Comparison of ENCODE assay signal across 18 cellular contexts in genomic region chr20:11979306-11980128, GRCh38.
DNase-seq lines count a peak whose midpoint lies in the region; ATAC-seq, FAIRE-seq and TF ChIP-seq lines count a peak whose summit lies in the region.
"Had no signal": no experiment of that assay in that cellular context is flagged by ENCODE, and none has a peak within 500 bp of the region (broad histone marks: within the 10 kb centered on the region; RNA-seq: fewer than 3 reads in every experiment).

No MANE protein-coding gene starts in this region.

- RAD21 ChIA-PET in GM12878 (lab: Charles Lee; ENCODE audit: unreplicated experiment) = interaction anchor here (1.2 kb wide), 1 partner anchor 30 kb away, joined by 3 read pairs; no protein-coding TSS in a partner anchor

- TF ChIP-seq POLR2A in GM12878 (IDR thresholded peaks at IDR 0.05; ENCODE audit: low read depth, low read length) (no peak), GM12891 (IDR thresholded peaks at IDR 0.05; ENCODE audit: low read depth, low read length) (no peak)

- TF ChIP-seq EP300 in GM12878 (IDR thresholded peaks at IDR 0.05; ENCODE audit: borderline replicate concordance in 1 of 2, control insufficient read depth in 1 of 2, low read depth in 2 of 2, low read length in 2 of 2) = no peak

- H3K4me2 ChIP-seq in GM12878 (ENCODE audit: control insufficient read depth, insufficient read depth) = no peak overlapping the region

- no TSS peak for BruUV-seq in GM12878 (replicated peaks; lab: Mats Ljungman, UMichigan)

- H3K36me3 ChIP-seq in GM12878 (ENCODE audit: control insufficient read depth in 2 of 2, insufficient read depth in 2 of 2, low read length in 1 of 2) = no peaks in the 10 kb centered on the region
- H3K36me3 ChIP-seq: heart left ventricle, SJCRH30 had no signal

- peak; percentile 21 for DNase-seq in GM10266 (ENCODE audit: extremely low spot score)
- DNase-seq in GM12878 (ENCODE audit: low read depth, low spot score) = peak; percentile 12
- DNase-seq in GM12891 (ENCODE audit: insufficient read length, low spot score) = no peak
- no peak for DNase-seq in UCSD-AML1 (lab: John Stamatoyannopoulos, UW; ENCODE audit: unreplicated experiment)
- DNase-seq in retina = no peak
- DNase-seq in HPDE6-E6E7 (ENCODE audit: extremely low spot score) = no peak
- DNase-seq: activated CD4-positive, alpha-beta T cell treated with anti-CD3 and anti-CD28 coated beads for 36 hours; activated CD8-positive, alpha-beta memory T cell treated with anti-CD3 and anti-CD28 coated beads, Interleukin-2, amount 50 U/mL, for 4 hours; activated naive CD4-positive, alpha-beta T cell treated with Interleukin-2 at 50 U/mL for 16 hours; heart left ventricle; Kasumi-1; right cardiac atrium; SJCRH30; T-helper 9 cell had no signal

- 21% methylated on average over 7 of the region's 7 CpGs for WGBS in GM12878 (ENCODE audit: insufficient coverage, insufficient replicate concordance, low lambda C conversion rate, missing lambda C conversion rate)

- in situ Hi-C loops in GM12878 (cut with MboI) = no loop called here

- TF ChIP-seq CTCF in GM10266 (IDR thresholded peaks at IDR 0.05; ENCODE audit: control insufficient read depth, insufficient read depth, low read depth, missing control alignments) = no peak
- no peak for TF ChIP-seq CTCF in GM12878 (IDR thresholded peaks at IDR 0.05 in 2 of 3, conservative IDR thresholded peaks at IDR 0.05 in 1 of 3; ENCODE audit: control insufficient read depth in 2 of 3, extremely low read depth in 1 of 3, insufficient read depth in 1 of 3, low read depth in 3 of 3, low read length in 3 of 3)

- SMC1A ChIA-PET in GM12878 (lab: Charles Lee; ENCODE audit: uncharacterized antibody, unreplicated experiment) = interaction anchor here (0.7 to 3.8 kb wide), 6 partner anchors 12 to 238 kb away, joined by 3 to 21 read pairs (median 3); no protein-coding TSS in a partner anchor

- CTCF ChIA-PET in GM12878 (lab: Yijun Ruan, JAX) = no interaction called here

- H3K27me3 ChIP-seq in GM12878 (replicated peaks in 1 of 2; ENCODE audit: control insufficient read depth in 2 of 2, insufficient read depth in 2 of 2, low read length in 1 of 2) = no peaks in the 10 kb centered on the region
- H3K27me3 ChIP-seq: heart left ventricle, SJCRH30 had no signal

- POLR2A ChIA-PET in GM12878 (lab: Charles Lee) = interaction anchor here (1.4 kb wide), 1 partner anchor 15 kb away, joined by 3 read pairs; no protein-coding TSS in a partner anchor

- no peak overlapping the region for H3K9ac ChIP-seq in GM12878 (ENCODE audit: control insufficient read depth, insufficient read depth, low read length)

- H4K20me1 ChIP-seq in GM12878 (ENCODE audit: control insufficient read depth, insufficient read depth) = no peaks in the 10 kb centered on the region

- FAIRE-seq in GM12878 (lab: Jason Lieb, UNC) (no peak), GM12891 (lab: Jason Lieb, UNC) (no peak)
- FAIRE-seq: keratinocyte had no signal

- ATAC-seq in GM19035 (IDR thresholded peaks at IDR 0.05; ENCODE audit: unreplicated experiment) = peak; percentile 80
- ATAC-seq in HG03342 (IDR thresholded peaks at IDR 0.05; ENCODE audit: unreplicated experiment) = peak; percentile 65
- peak; percentile 87 for ATAC-seq in GM12878
- ATAC-seq: activated CD4-positive, alpha-beta T cell treated with anti-CD3 and anti-CD28 coated beads for 36 hours; HCT116; heart left ventricle; right cardiac atrium had no signal

- no peaks in the 10 kb centered on the region; the same call in 2 of the 3 replicates for H3K9me3 ChIP-seq in GM12878 (replicated peaks; ENCODE audit: control insufficient read depth, insufficient read depth, low read length)

- H3K4me3 ChIP-seq in GM12878 = no peak overlapping the region
- H3K4me3 ChIP-seq: heart left ventricle, SJCRH30 had no signal

- no peak for TF ChIP-seq RAD21 in GM12878 (IDR thresholded peaks at IDR 0.05; ENCODE audit: insufficient read depth, low read depth, low read length)

- no peaks in the 10 kb centered on the region for H3K4me1 ChIP-seq in GM12878 (ENCODE audit: control insufficient read depth, insufficient read depth, low read length)
- H3K4me1 ChIP-seq: SJCRH30 had no signal

- H3K27ac ChIP-seq in GM12878 (ENCODE audit: control insufficient read depth, insufficient read depth) = no peak overlapping the region
- H3K27ac ChIP-seq: heart left ventricle, SJCRH30 had no signal

- H3K79me2 ChIP-seq in GM12878 (ENCODE audit: control insufficient read depth, insufficient read depth, low read length) = no peaks in the 10 kb centered on the region

- no peak overlapping the region for H2AFZ ChIP-seq in GM12878 (ENCODE audit: control insufficient read depth, low read depth, low read length)

- intact Hi-C loops in GM12878 (cut with micrococcal nuclease; ENCODE audit: unreplicated experiment) = no loop called here

TF ChIP-seq in GM12878, 131 proteins besides CTCF, POLR2A, EP300 and RAD21:
- TF ChIP-seq IKZF2 (IDR thresholded peaks at IDR 0.05) = peak; percentile 28 to 35; a peak in 2 of 4 replicates
- peak; percentile 77 for TF ChIP-seq MEF2B (IDR thresholded peaks at IDR 0.05; ENCODE audit: partially characterized antibody, poor library complexity, severe bottlenecking)
- 0 out of 2 replicates have a peak, but pooled peaks have one; percentile 4 for TF ChIP-seq SREBF1 (IDR thresholded peaks at IDR 0.05; ENCODE audit: low read length)
- no peak for TF ChIP-seq CREB1 (IDR thresholded peaks at IDR 0.05; ENCODE audit: low read depth)
- TF ChIP-seq MTA2 (IDR thresholded peaks at IDR 0.05; ENCODE audit: low read depth) = peak; percentile 50; the same call in 1 of the 2 replicates
- TF ChIP-seq E4F1 (IDR thresholded peaks at IDR 0.05; ENCODE audit: borderline replicate concordance, partially characterized antibody) = no peak

TF ChIP-seq in GM12891, 5 proteins besides CTCF, POLR2A, EP300 and RAD21:
- no peak for TF ChIP-seq POLR2AphosphoS5 (IDR thresholded peaks at IDR 0.05; ENCODE audit: low read depth, low read length)
- no peak for TF ChIP-seq TAF1 (IDR thresholded peaks at IDR 0.05; ENCODE audit: low read depth, low read length)
- no peak for TF ChIP-seq POU2F2 (IDR thresholded peaks at IDR 0.05; ENCODE audit: low read depth, low read length)
- TF ChIP-seq PAX5 (IDR thresholded peaks at IDR 0.05; ENCODE audit: insufficient read depth, low read length, severe bottlenecking) = no peak
- no peak for TF ChIP-seq SPI1 (IDR thresholded peaks at IDR 0.05; ENCODE audit: low read depth, low read length)

Comparison
In these comparisons a context has a peak if more than half of its experiments do, and no peak if none do; other contexts are left out.
1. DNase-seq: peak in GM10266 (single experiment) and GM12878 (single experiment); none in GM12891 (single experiment), UCSD-AML1 (single experiment), retina (single experiment) and HPDE6-E6E7 (single experiment).
2. Peak in every context shown above with its lines, with median percentiles within 50 percentile points of each other: ATAC-seq.